In genomic region chr19:15244106-15244803, GRCh38 we compare ENCODE assay signal across 19 cellular contexts. TPM values are rescaled to one million over a fixed set of nuclear protein-coding genes. Genes with fewer than 3 reads are reported as not detected.
DNase-seq lines count a peak whose midpoint lies in the region; ATAC-seq and TF ChIP-seq lines count a peak whose summit lies in the region.
"Had no signal": no experiment of that assay in that cellular context is flagged by ENCODE, and none has a peak within 500 bp of the region (broad histone marks: within the 10 kb centered on the region; RNA-seq: fewer than 3 reads in every experiment).

No MANE protein-coding gene starts in this region.

- no peak overlapping the region for H4K91ac ChIP-seq in IMR-90 (ENCODE audit: insufficient read depth, low read depth, low read length)

- dilution Hi-C loops in IMR-90 (cut with HindIII; ENCODE audit: low sequenced_read_pairs, unreplicated experiment) = no loop called here

- H3K27me3 Mint-ChIP-seq in nephron (ENCODE audit: low read depth) = no peaks in the 10 kb centered on the region
- H3K27me3 Mint-ChIP-seq in activated T-cell treated with anti-CD3 and anti-CD28 coated beads, Interleukin-2, amount 50 U/mL, for 24 hours = no peaks in the 10 kb centered on the region
- H3K27me3 Mint-ChIP-seq: CD4-positive, alpha-beta memory T cell had no signal

- H3K36me3 ChIP-seq in IMR-90 (ENCODE audit: control insufficient read depth, insufficient read depth, low read length) (peaks cover 71% of the 10 kb centered on the region), ascending aorta (peaks cover 47 to 67% of the 10 kb centered on the region in 2 donors), tibial artery (peaks cover 33 to 93% (median 58%) of the 10 kb centered on the region in 3 donors), adrenal gland (replicated peaks in 1 of 2) (peaks cover 0 to 82% of the 10 kb centered on the region in 2 donors)

- no peak for ATAC-seq in IMR-90 (ENCODE audit: low read depth)

- TF ChIP-seq RAD21 in IMR-90 (IDR thresholded peaks at IDR 0.05; ENCODE audit: low read length) = no peak

- no TSS peak for BruUV-seq in IMR-90 (replicated peaks; lab: Mats Ljungman, UMichigan)

- TF ChIP-seq POLR2A in IMR-90 (IDR thresholded peaks at IDR 0.05; ENCODE audit: low read depth, low read length) (no peak), adrenal gland (IDR thresholded peaks at IDR 0.05) (no peak)

- no peak overlapping the region for H4K5ac ChIP-seq in IMR-90 (ENCODE audit: low read depth, low read length)

- peak overlapping the region; percentile 2 for H2AFZ ChIP-seq in IMR-90 (replicated peaks; ENCODE audit: low read length, poor library complexity)
- H2AFZ ChIP-seq: GM23248 had no signal

- no peak overlapping the region for H2BK120ac ChIP-seq in IMR-90 (ENCODE audit: low read depth, low read length)

- no peak overlapping the region for H2BK15ac ChIP-seq in IMR-90 (ENCODE audit: low read depth, low read length)

- no peak overlapping the region for H2AK5ac ChIP-seq in IMR-90 (ENCODE audit: low read depth, low read length)

- H2AK9ac ChIP-seq in IMR-90 (replicated peaks; ENCODE audit: low read depth, low read length, poor library complexity) = peak overlapping the region; percentile 35

- H3K27me3 ChIP-seq in IMR-90 (ENCODE audit: control insufficient read depth, insufficient read depth, low read length) = no peaks in the 10 kb centered on the region
- no peaks in the 10 kb centered on the region for H3K27me3 ChIP-seq in ascending aorta
- no peaks in the 10 kb centered on the region for H3K27me3 ChIP-seq in tibial artery
- no peaks in the 10 kb centered on the region for H3K27me3 ChIP-seq in adrenal gland
- H3K27me3 ChIP-seq: BE2C had no signal

- DNase-seq in IMR-90 = no peak
- no peak for DNase-seq in ascending aorta (ENCODE audit: low spot score in 2 of 2)
- DNase-seq in tibial artery = no peak
- DNase-seq in adrenal gland = no peak
- no peak for DNase-seq in posterior vena cava (ENCODE audit: low spot score)
- DNase-seq in activated T-cell treated with anti-CD3 and anti-CD28 coated beads, Interleukin-2, amount 50 U/mL, for 24 hours = no peak
- no peak for DNase-seq in H4 (ENCODE audit: low spot score)
- DNase-seq: BE2C; CD4-positive, alpha-beta memory T cell; DMS79 treated with DMSO at 0.1 percent for 48 hours; GM23248; KBM-7; NCI-H1048; NCI-H146; NCI-H2081 treated with DMSO at 0.1 percent for 48 hours; NCI-H526 treated with DMSO at 0.1 percent for 48 hours; OCI-M1 had no signal

- no peak overlapping the region for H2BK5ac ChIP-seq in IMR-90 (ENCODE audit: low read depth, low read length, poor library complexity, severe bottlenecking)

- WGBS in IMR-90 (ENCODE audit: extremely low coverage in 2 of 2, insufficient read length in 1 of 2), 2 experiments = 93% methylated on average over 6 of the region's 24 CpGs; no CpG with 5 or more reads in 1 of the 2 experiments
- WGBS in adrenal gland, 4 donors = 83 to 90% (median 88%) methylated on average over 10 to 24 of the region's 24 CpGs

- H3K4me1 ChIP-seq in IMR-90 (ENCODE audit: control insufficient read depth, insufficient read depth, low read length) (peaks cover 20% of the 10 kb centered on the region), ascending aorta (peaks cover 35 to 56% of the 10 kb centered on the region in 2 donors), tibial artery (peaks cover 4 to 79% (median 61%) of the 10 kb centered on the region in 4 donors), adrenal gland (replicated peaks in 1 of 2) (peaks cover 11 to 23% of the 10 kb centered on the region in 2 donors)
- H3K4me1 ChIP-seq: BE2C had no signal

- H2BK20ac ChIP-seq in IMR-90 (ENCODE audit: low read depth, low read length) = no peak overlapping the region

- H3K79me1 ChIP-seq in IMR-90 (ENCODE audit: low read depth in 1 of 2, low read length in 2 of 2) = peaks cover 42 to 87% of the 10 kb centered on the region in 2 experiments

- no peak overlapping the region for H3K18ac ChIP-seq in IMR-90 (ENCODE audit: low read depth, low read length)

- peaks cover 47% of the 10 kb centered on the region for H3K36me3 Mint-ChIP-seq in nephron (ENCODE audit: low read depth)
- peaks cover 87% of the 10 kb centered on the region for H3K36me3 Mint-ChIP-seq in activated T-cell treated with anti-CD3 and anti-CD28 coated beads, Interleukin-2, amount 50 U/mL, for 24 hours (ENCODE audit: low read depth)

- H3K9me3 ChIP-seq in IMR-90 (ENCODE audit: control insufficient read depth, insufficient read depth, low read length) = no peaks in the 10 kb centered on the region
- no peaks in the 10 kb centered on the region for H3K9me3 ChIP-seq in ascending aorta
- H3K9me3 ChIP-seq in tibial artery = no peaks in the 10 kb centered on the region
- no peaks in the 10 kb centered on the region for H3K9me3 ChIP-seq in adrenal gland (replicated peaks in 1 of 3)
- H3K9me3 ChIP-seq: BE2C had no signal

- POLR2A ChIA-PET in IMR-90 (lab: Charles Lee; ENCODE audit: unreplicated experiment) = no interaction called here

- H3K9ac ChIP-seq in IMR-90 (ENCODE audit: low read depth, low read length) = no peak overlapping the region
- H3K9ac ChIP-seq: GM23248 had no signal

- no peak for TF ChIP-seq CTCF in IMR-90 (conservative IDR thresholded peaks at IDR 0.05; ENCODE audit: low read depth, low read length)
- no peak for TF ChIP-seq CTCF in ascending aorta (IDR thresholded peaks at IDR 0.05)
- no peak for TF ChIP-seq CTCF in nephron (IDR thresholded peaks at IDR 0.05; ENCODE audit: unreplicated experiment in 3 of 3)
- TF ChIP-seq CTCF in tibial artery (IDR thresholded peaks at IDR 0.05) = no peak
- TF ChIP-seq CTCF in adrenal gland (IDR thresholded peaks at IDR 0.05) = no peak

- H3K9me3 Mint-ChIP-seq in nephron = no peaks in the 10 kb centered on the region
- no peaks in the 10 kb centered on the region for H3K9me3 Mint-ChIP-seq in activated T-cell treated with anti-CD3 and anti-CD28 coated beads, Interleukin-2, amount 50 U/mL, for 24 hours
- H3K9me3 Mint-ChIP-seq: CD4-positive, alpha-beta memory T cell had no signal

- no peak overlapping the region for H3K56ac ChIP-seq in IMR-90 (ENCODE audit: extremely low read depth, insufficient read depth, low read length)

- intact Hi-C loops in IMR-90 (cut with micrococcal nuclease) (no loop called here), ascending aorta (cut with DNase I) (no loop called here), tibial artery (cut with DNase I; ENCODE audit: low total_unique reads) (no loop called here), adrenal gland (cut with DNase I) (no loop called here), posterior vena cava (cut with DNase I) (no loop called here)

- no peak overlapping the region for H3K4ac ChIP-seq in IMR-90 (ENCODE audit: low read depth, low read length)

- peaks cover 42% of the 10 kb centered on the region for H4K20me1 ChIP-seq in IMR-90 (ENCODE audit: insufficient read depth, low read length)

- peaks cover 15% of the 10 kb centered on the region for H3K9me1 ChIP-seq in IMR-90 (ENCODE audit: insufficient read depth, low read length)

- H3K27ac ChIP-seq in IMR-90 (ENCODE audit: insufficient read depth, low read length) (no peak overlapping the region), ascending aorta (peak overlapping the region; percentile 96 to 99), tibial artery (peak overlapping the region; percentile 98), adrenal gland (no peak overlapping the region)
- H3K27ac ChIP-seq: GM23248, HL-60 had no signal

- no peak overlapping the region for H3K23ac ChIP-seq in IMR-90 (ENCODE audit: low read depth, low read length)

- H3K4me3 ChIP-seq in IMR-90 (ENCODE audit: insufficient read depth, low read depth, low read length) (no peak overlapping the region), ascending aorta (no peak overlapping the region), tibial artery (no peak overlapping the region), adrenal gland (no peak overlapping the region)
- H3K4me3 ChIP-seq: GM23248 had no signal

- H3K14ac ChIP-seq in IMR-90 (replicated peaks; ENCODE audit: low read depth, low read length) = no peak overlapping the region

- H3K4me2 ChIP-seq in IMR-90 (ENCODE audit: low read depth, low read length) = no peak overlapping the region

- H3K4me3 Mint-ChIP-seq in nephron = no peak overlapping the region
- H3K4me3 Mint-ChIP-seq in activated T-cell treated with anti-CD3 and anti-CD28 coated beads, Interleukin-2, amount 50 U/mL, for 24 hours = no peak overlapping the region

- H4K8ac ChIP-seq in IMR-90 (ENCODE audit: low read depth in 2 of 2, low read length in 2 of 2) = no peak overlapping the region

- in situ Hi-C loops in IMR-90 (cut with MboI; ENCODE audit: low sequenced_read_pairs) = no loop called here

- CTCF ChIA-PET in IMR-90 (lab: Yijun Ruan, JAX) = no interaction called here

- peak overlapping the region; percentile 53 to 66 (median 65) for H3K27ac Mint-ChIP-seq in nephron
- H3K27ac Mint-ChIP-seq in activated T-cell treated with anti-CD3 and anti-CD28 coated beads, Interleukin-2, amount 50 U/mL, for 24 hours = no peak overlapping the region
- H3K27ac Mint-ChIP-seq: CD4-positive, alpha-beta memory T cell had no signal

- H3K4me1 Mint-ChIP-seq in nephron = peaks cover 41% of the 10 kb centered on the region
- no peaks in the 10 kb centered on the region for H3K4me1 Mint-ChIP-seq in activated T-cell treated with anti-CD3 and anti-CD28 coated beads, Interleukin-2, amount 50 U/mL, for 24 hours (ENCODE audit: low read depth)

TF ChIP-seq in IMR-90, 13 proteins besides CTCF, POLR2A, EP300 and RAD21:
- TF ChIP-seq BHLHE40 (IDR thresholded peaks at IDR 0.05; ENCODE audit: low read depth, low read length) (no peak), RCOR1 (IDR thresholded peaks at IDR 0.05; ENCODE audit: insufficient replicate concordance, low read length) (no peak), MAZ (IDR thresholded peaks at IDR 0.05; ENCODE audit: borderline replicate concordance, low read depth, low read length) (no peak), CEBPB (IDR thresholded peaks at IDR 0.05; ENCODE audit: low read depth, low read length) (no peak)
TF ChIP-seq in IMR-90: peak in this region for 0.

RNA-seq across cellular contexts. Expression of gene EPHX3, which starts 12.0 kb away (rescaled TPM):
- total RNA-seq in IMR-90 (2012; rRNA removed) (0.18 TPM in 1 of 2 replicates, not detected in the other), ascending aorta (not detected), adrenal gland (1 to 10 TPM in 1 of 8 donors, under 1 TPM in 5, not detected in 2; 0.43 to 7.5 (median 0.62) TPM), posterior vena cava (under 1 TPM; 0.48 to 0.51 TPM)
- polyA plus RNA-seq in IMR-90 (2012; rRNA removed) (0.12 and 0.16 TPM in 2 replicates), adrenal gland (under 1 TPM; 0.24 to 0.44 (median 0.31) TPM)
- 0.08 and 0.09 TPM in 2 replicates for polyA plus RNA-seq in IMR-90 (2012; cell fraction: cytosol; rRNA removed)
- 0.78 and 1.2 TPM in 2 replicates for polyA plus RNA-seq in IMR-90 (2012; cell fraction: nucleus; rRNA removed; ENCODE audit: low replicate concordance)
- 0.43 TPM in 1 of 2 replicates, not detected in the other for total RNA-seq in H4 (2014; rRNA removed; shearing (Covaris generic))
- total RNA-seq: GM23248 had no signal
- polyA plus RNA-seq: CD4-positive, alpha-beta memory T cell; GM23248 had no signal

RNA-seq across cellular contexts. Expression of gene NOTCH3, which starts 43.5 kb away (rescaled TPM):
- total RNA-seq in IMR-90 (2012; rRNA removed) (5.9 and 7.2 TPM in 2 replicates), ascending aorta (524 TPM), adrenal gland (10 to 100 TPM in 7 of 8 donors, 1 to 10 TPM in 1; 8.3 to 39.3 (median 17.7) TPM), posterior vena cava (100 to 1,000 TPM; 164 to 165 TPM)
- polyA plus RNA-seq in IMR-90 (2012; rRNA removed) (25.1 and 29.6 TPM in 2 replicates), adrenal gland (1 to 10 TPM; 3.7 to 8.9 (median 6.2) TPM)
- polyA plus RNA-seq in IMR-90 (2012; cell fraction: cytosol; rRNA removed) = 17.9 and 34.4 TPM in 2 replicates
- 19.2 and 47.3 TPM in 2 replicates for polyA plus RNA-seq in IMR-90 (2012; cell fraction: nucleus; rRNA removed; ENCODE audit: low replicate concordance)
- total RNA-seq in H4 (2014; rRNA removed; shearing (Covaris generic)) = 1.1 and 1.5 TPM in 2 replicates
- polyA plus RNA-seq: CD4-positive, alpha-beta memory T cell had no signal

Comparison
In these comparisons a context has a peak if more than half of its experiments do, and no peak if none do; other contexts are left out.
1. H3K27ac ChIP-seq: peak in ascending aorta (2 of 2) and tibial artery (2 of 2); none in IMR-90 (single experiment) and adrenal gland (0 of 5).
2. RNA of gene NOTCH3, which starts 43.5 kb away (total RNA-seq): 524 TPM in ascending aorta (single experiment) and 164 to 165 TPM in posterior vena cava; 8.3 to 39.3 TPM in adrenal gland, 5.9 to 7.2 TPM in IMR-90 and 1.1 to 1.5 TPM in H4; every median in the first group is over 4 times any median in the second.